17 cellular contexts compared by ENCODE assay signal in the genomic region with DNA sequence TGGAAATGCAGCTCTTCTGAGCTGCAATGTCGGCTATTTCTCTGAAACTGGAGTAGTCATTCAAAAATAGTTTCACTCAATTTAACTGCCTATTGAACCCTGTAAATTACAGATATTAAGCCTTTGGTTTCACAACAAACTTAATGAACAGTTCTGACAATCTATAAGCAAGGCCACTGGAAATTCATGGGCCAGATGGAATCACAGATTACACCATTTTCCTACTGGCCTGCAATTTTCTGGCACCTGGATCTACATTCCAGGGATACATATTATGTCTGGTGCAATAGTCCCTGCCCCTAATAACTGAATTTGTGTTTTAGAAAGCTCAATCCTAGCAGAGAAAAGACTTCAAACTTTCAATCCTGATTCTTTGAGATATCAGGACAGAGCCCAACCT.
A peak's percentile ranks its signal among the peaks of the same experiment; 100 is the strongest.
DNase-seq lines count a peak whose midpoint lies in the region; ATAC-seq and TF ChIP-seq lines count a peak whose summit lies in the region.
"Had no signal": no experiment of that assay in that cellular context is flagged by ENCODE, and none has a peak within 500 bp of the region (broad histone marks: within the 10 kb centered on the region; RNA-seq: fewer than 3 reads in every experiment).

No MANE protein-coding gene starts in this region.

- H4K20me1 ChIP-seq in GM23338 (replicated peaks; ENCODE audit: insufficient read depth) = no peaks in the 10 kb centered on the region
- H4K20me1 ChIP-seq: BLaER1 had no signal

- peaks cover 2% of the 10 kb centered on the region for H3K9me3 Mint-ChIP-seq in activated T-cell treated with anti-CD3 and anti-CD28 coated beads, Interleukin-2, amount 50 U/mL, for 24 hours
- H3K9me3 Mint-ChIP-seq in GM23338 = no peaks in the 10 kb centered on the region
- peaks cover 30% of the 10 kb centered on the region for H3K9me3 Mint-ChIP-seq in activated T-helper 2 cell treated with anti-CD3 and anti-CD28 coated beads, Interferon-gamma antibody, Interleukin-2, Interleukin-4, amounts not matched to agents 10 μg/mL and 5 μg/mL and 100 μg/mL, durations not matched to agents 14 hours and 24 hours and 36 hours
- H3K9me3 Mint-ChIP-seq in stimulated activated effector memory CD8-positive, alpha-beta T cell treated with anti-CD3 and anti-CD28 coated beads, Interleukin-12 subunit alpha, Interleukin-12 subunit beta, amount 100 ng/mL, for 72 hours = no peaks in the 10 kb centered on the region
- H3K9me3 Mint-ChIP-seq in T-cell = no peaks in the 10 kb centered on the region

- H3K36me3 ChIP-seq in GM23338 (ENCODE audit: insufficient read depth) = no peaks in the 10 kb centered on the region
- H3K36me3 ChIP-seq: BLaER1 had no signal

- no peak overlapping the region for H3K4me2 ChIP-seq in GM23338
- H3K4me2 ChIP-seq: BLaER1, PC-9 had no signal

- H3K4me3 ChIP-seq in GM23338 = no peak overlapping the region
- H3K4me3 ChIP-seq: BLaER1, PC-9 had no signal

- no peaks in the 10 kb centered on the region for H3K9me2 ChIP-seq in GM23338 (ENCODE audit: insufficient read depth)

- no peaks in the 10 kb centered on the region for H3K27me3 ChIP-seq in GM23338 (ENCODE audit: insufficient read depth)
- H3K27me3 ChIP-seq: BLaER1 had no signal

- H3K27ac Mint-ChIP-seq in activated T-cell treated with anti-CD3 and anti-CD28 coated beads, Interleukin-2, amount 50 U/mL, for 24 hours = peak overlapping the region; percentile 88
- H3K27ac Mint-ChIP-seq in GM23338 (no peak overlapping the region), T-cell (peak overlapping the region in 1 of 2 donors; percentile 45)
- H3K27ac Mint-ChIP-seq in activated T-helper 2 cell treated with anti-CD3 and anti-CD28 coated beads, Interferon-gamma antibody, Interleukin-2, Interleukin-4, amounts not matched to agents 10 μg/mL and 5 μg/mL and 100 μg/mL, durations not matched to agents 14 hours and 24 hours and 36 hours = peak overlapping the region; percentile 96
- H3K27ac Mint-ChIP-seq in stimulated activated effector memory CD8-positive, alpha-beta T cell treated with anti-CD3 and anti-CD28 coated beads, Interleukin-12 subunit alpha, Interleukin-12 subunit beta, amount 100 ng/mL, for 72 hours = peak overlapping the region; percentile 96

- DNase-seq in activated T-cell treated with anti-CD3 and anti-CD28 coated beads, Interleukin-2, amount 50 U/mL, for 24 hours = no peak
- DNase-seq in activated T-cell treated with anti-CD3 and anti-CD28 coated beads for 4 hours = no peak
- DNase-seq in GM23338 (ENCODE audit: low spot score) = no peak
- no peak for DNase-seq in activated T-helper 2 cell treated with anti-CD3 and anti-CD28 coated beads, Interferon-gamma antibody, Interleukin-2, Interleukin-4, amounts not matched to agents 10 μg/mL and 5 μg/mL and 100 μg/mL, durations not matched to agents 14 hours and 24 hours and 36 hours (ENCODE audit: low spot score)
- no peak for DNase-seq in stimulated activated effector memory CD8-positive, alpha-beta T cell treated with anti-CD3 and anti-CD28 coated beads, Interleukin-12 subunit alpha, Interleukin-12 subunit beta, amount 100 ng/mL, for 72 hours (ENCODE audit: low spot score in 2 of 2)
- DNase-seq in omental fat pad (ENCODE audit: low spot score) = no peak
- DNase-seq in T-cell = no peak
- DNase-seq: DMS153, EL, IMR-90, Kasumi-1, NCI-H1105 treated with DMSO at 0.1 percent for 48 hours, NCI-H187, NCI-H774, PC-9 had no signal

- no peaks in the 10 kb centered on the region for H3F3A ChIP-seq in GM23338 (replicated peaks; ENCODE audit: low read depth)

- peaks cover 61% of the 10 kb centered on the region for H3K4me1 Mint-ChIP-seq in activated T-cell treated with anti-CD3 and anti-CD28 coated beads, Interleukin-2, amount 50 U/mL, for 24 hours (ENCODE audit: low read depth)
- H3K4me1 Mint-ChIP-seq in GM23338 = peaks cover 21% of the 10 kb centered on the region; the same call in 2 of the 3 replicates
- H3K4me1 Mint-ChIP-seq in activated T-helper 2 cell treated with anti-CD3 and anti-CD28 coated beads, Interferon-gamma antibody, Interleukin-2, Interleukin-4, amounts not matched to agents 10 μg/mL and 5 μg/mL and 100 μg/mL, durations not matched to agents 14 hours and 24 hours and 36 hours (ENCODE audit: low read depth) = peaks cover 61% of the 10 kb centered on the region
- peaks cover 51% of the 10 kb centered on the region for H3K4me1 Mint-ChIP-seq in stimulated activated effector memory CD8-positive, alpha-beta T cell treated with anti-CD3 and anti-CD28 coated beads, Interleukin-12 subunit alpha, Interleukin-12 subunit beta, amount 100 ng/mL, for 72 hours
- peaks cover 32 to 40% (median 39%) of the 10 kb centered on the region in 3 donors for H3K4me1 Mint-ChIP-seq in T-cell

- H3K27ac ChIP-seq in GM23338 (ENCODE audit: low read depth) = no peak overlapping the region
- H3K27ac ChIP-seq: BLaER1, PC-9 had no signal

- no peak for TF ChIP-seq CTCF in GM23338 (conservative IDR thresholded peaks at IDR 0.05; ENCODE audit: low read depth in 2 of 2)
- TF ChIP-seq CTCF in omental fat pad (IDR thresholded peaks at IDR 0.05) = no peak

- no peaks in the 10 kb centered on the region for H3K27me3 Mint-ChIP-seq in activated T-cell treated with anti-CD3 and anti-CD28 coated beads, Interleukin-2, amount 50 U/mL, for 24 hours
- H3K27me3 Mint-ChIP-seq in GM23338 (ENCODE audit: insufficient read depth, low read depth, poor library complexity) = peaks cover 3% of the 10 kb centered on the region
- H3K27me3 Mint-ChIP-seq in activated T-helper 2 cell treated with anti-CD3 and anti-CD28 coated beads, Interferon-gamma antibody, Interleukin-2, Interleukin-4, amounts not matched to agents 10 μg/mL and 5 μg/mL and 100 μg/mL, durations not matched to agents 14 hours and 24 hours and 36 hours (ENCODE audit: low read depth) = no peaks in the 10 kb centered on the region
- H3K27me3 Mint-ChIP-seq in T-cell = no peaks in the 10 kb centered on the region

- H2AFZ ChIP-seq in GM23338 = peak overlapping the region; percentile 18; the same call in 1 of the 2 replicates
- H2AFZ ChIP-seq: PC-9 had no signal

- POLR2A ChIA-PET in T-cell (lab: Charles Lee) = interaction anchor here in 1 of 2 donors (0.6 kb wide), 1 partner anchor 277 kb away, joined by 4 read pairs; no protein-coding TSS in a partner anchor

- ATAC-seq in GM23338 (no peak), omental fat pad (ENCODE audit: low FRiP score) (no peak), T-cell (replicated peaks in 1 of 4) (no peak)
- ATAC-seq in stimulated activated effector memory CD8-positive, alpha-beta T cell treated with anti-CD3 and anti-CD28 coated beads, Interleukin-12 subunit alpha, Interleukin-12 subunit beta, amount 100 ng/mL, for 72 hours = no peak
- ATAC-seq: HCT116 had no signal

- intact Hi-C loops in activated T-helper 2 cell treated with anti-CD3 and anti-CD28 coated beads, Interferon-gamma antibody, Interleukin-2, Interleukin-4, amounts not matched to agents 10 μg/mL and 5 μg/mL and 100 μg/mL, durations not matched to agents 14 hours and 24 hours and 36 hours (cut with micrococcal nuclease) = loop anchor here (1.0 to 2.0 kb wide), 5 partner anchors 19 to 379 kb away; no protein-coding TSS in a partner anchor

- no peak overlapping the region for H3K4me3 Mint-ChIP-seq in activated T-cell treated with anti-CD3 and anti-CD28 coated beads, Interleukin-2, amount 50 U/mL, for 24 hours
- no peak overlapping the region for H3K4me3 Mint-ChIP-seq in GM23338
- H3K4me3 Mint-ChIP-seq in activated T-helper 2 cell treated with anti-CD3 and anti-CD28 coated beads, Interferon-gamma antibody, Interleukin-2, Interleukin-4, amounts not matched to agents 10 μg/mL and 5 μg/mL and 100 μg/mL, durations not matched to agents 14 hours and 24 hours and 36 hours (ENCODE audit: low read depth) = no peak overlapping the region
- no peak overlapping the region for H3K4me3 Mint-ChIP-seq in stimulated activated effector memory CD8-positive, alpha-beta T cell treated with anti-CD3 and anti-CD28 coated beads, Interleukin-12 subunit alpha, Interleukin-12 subunit beta, amount 100 ng/mL, for 72 hours
- H3K4me3 Mint-ChIP-seq in T-cell = peak overlapping the region in 1 of 3 donors; percentile 1

- H3K4me1 ChIP-seq in GM23338 (ENCODE audit: insufficient read depth) = peaks cover 9% of the 10 kb centered on the region; the same call in 1 of the 2 replicates
- H3K4me1 ChIP-seq: BLaER1 had no signal

- no peaks in the 10 kb centered on the region for H3K79me2 ChIP-seq in GM23338 (replicated peaks; ENCODE audit: insufficient read depth)

- peaks cover 9% of the 10 kb centered on the region for H3K36me3 Mint-ChIP-seq in activated T-cell treated with anti-CD3 and anti-CD28 coated beads, Interleukin-2, amount 50 U/mL, for 24 hours (ENCODE audit: low read depth)
- H3K36me3 Mint-ChIP-seq in GM23338 (ENCODE audit: low read depth) = no peaks in the 10 kb centered on the region
- H3K36me3 Mint-ChIP-seq in activated T-helper 2 cell treated with anti-CD3 and anti-CD28 coated beads, Interferon-gamma antibody, Interleukin-2, Interleukin-4, amounts not matched to agents 10 μg/mL and 5 μg/mL and 100 μg/mL, durations not matched to agents 14 hours and 24 hours and 36 hours (ENCODE audit: low read depth) = peaks cover 42% of the 10 kb centered on the region
- peaks cover 13% of the 10 kb centered on the region for H3K36me3 Mint-ChIP-seq in stimulated activated effector memory CD8-positive, alpha-beta T cell treated with anti-CD3 and anti-CD28 coated beads, Interleukin-12 subunit alpha, Interleukin-12 subunit beta, amount 100 ng/mL, for 72 hours
- no peaks in the 10 kb centered on the region for H3K36me3 Mint-ChIP-seq in T-cell

- CTCF ChIA-PET in T-cell (lab: Charles Lee) = interaction anchor here in 1 of 2 donors (0.6 to 0.9 kb wide), 3 partner anchors 14 to 203 kb away, joined by 3 read pairs; no protein-coding TSS in a partner anchor

TF ChIP-seq in GM23338, 12 proteins besides CTCF, POLR2A, EP300 and RAD21:
- TF ChIP-seq, protein P1, sequence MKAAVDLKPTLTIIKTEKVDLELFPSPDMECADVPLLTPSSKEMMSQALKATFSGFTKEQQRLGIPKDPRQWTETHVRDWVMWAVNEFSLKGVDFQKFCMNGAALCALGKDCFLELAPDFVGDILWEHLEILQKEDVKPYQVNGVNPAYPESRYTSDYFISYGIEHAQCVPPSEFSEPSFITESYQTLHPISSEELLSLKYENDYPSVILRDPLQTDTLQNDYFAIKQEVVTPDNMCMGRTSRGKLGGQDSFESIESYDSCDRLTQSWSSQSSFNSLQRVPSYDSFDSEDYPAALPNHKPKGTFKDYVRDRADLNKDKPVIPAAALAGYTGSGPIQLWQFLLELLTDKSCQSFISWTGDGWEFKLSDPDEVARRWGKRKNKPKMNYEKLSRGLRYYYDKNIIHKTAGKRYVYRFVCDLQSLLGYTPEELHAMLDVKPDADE (IDR thresholded peaks at IDR 0.05) = no peak
- no peak for TF ChIP-seq EZH2phosphoT487 (IDR thresholded peaks at IDR 0.05; ENCODE audit: unreplicated experiment)
